In genomic region chr9:89021154-89021803, GRCh38 we compare ENCODE assay signal across 11 cellular contexts. TPM values are rescaled to one million over a fixed set of nuclear protein-coding genes. Genes with fewer than 3 reads are reported as not detected.
DNase-seq lines count a peak whose midpoint lies in the region; ATAC-seq, FAIRE-seq and TF ChIP-seq lines count a peak whose summit lies in the region.
"Had no signal": no experiment of that assay in that cellular context is flagged by ENCODE, and none has a peak within 500 bp of the region (broad histone marks: within the 10 kb centered on the region; RNA-seq: fewer than 3 reads in every experiment).

No MANE protein-coding gene starts in this region.

- H3K27me3 Mint-ChIP-seq in activated CD8-positive, alpha-beta memory T cell treated with anti-CD3 and anti-CD28 coated beads, Interleukin-2, amount 10 ng/mL, durations not matched to agents 7 days and 5 days = peaks cover 9% of the 10 kb centered on the region

- H4K20me1 ChIP-seq in K562 (replicated peaks; ENCODE audit: control insufficient read depth, insufficient read depth, low read length) = no peaks in the 10 kb centered on the region
- no peaks in the 10 kb centered on the region for H4K20me1 ChIP-seq in hepatocyte (ENCODE audit: insufficient read depth, poor library complexity, severe bottlenecking)

- no peaks in the 10 kb centered on the region for H3K9me2 ChIP-seq in hepatocyte (replicated peaks; ENCODE audit: insufficient read depth)

- H3K4me3 Mint-ChIP-seq in activated CD8-positive, alpha-beta memory T cell treated with anti-CD3 and anti-CD28 coated beads, Interleukin-2, amount 10 ng/mL, durations not matched to agents 7 days and 5 days = no peak overlapping the region
- H3K4me3 Mint-ChIP-seq: naive thymus-derived CD8-positive, alpha-beta T cell had no signal

- CTCF ChIA-PET in K562 (lab: Yijun Ruan, JAX; ENCODE audit: low intra/inter-chr PET ratio) = no interaction called here
- CTCF ChIA-PET in activated CD8-positive, alpha-beta memory T cell treated with anti-CD3 and anti-CD28 coated beads, Interleukin-2, amount 10 ng/mL, durations not matched to agents 7 days and 5 days (lab: Charles Lee) = no interaction called here

- H3K27ac ChIP-seq in K562 (ENCODE audit: extremely low read depth, low read depth, low read length) (no peak overlapping the region), hepatocyte (peak overlapping the region; percentile 79), suprapubic skin (peak overlapping the region; percentile 87)

- no peak overlapping the region for H3K9ac ChIP-seq in K562 (ENCODE audit: insufficient read depth in 1 of 2, low read depth in 2 of 2, low read length in 2 of 2)

- no peaks in the 10 kb centered on the region for H3K27me3 ChIP-seq in K562 (ENCODE audit: control insufficient read depth in 2 of 2, insufficient read depth in 2 of 2, low read length in 2 of 2)
- H3K27me3 ChIP-seq in hepatocyte = no peaks in the 10 kb centered on the region
- H3K27me3 ChIP-seq in suprapubic skin = no peaks in the 10 kb centered on the region

- TF ChIP-seq RAD21 in K562 (CRISPR knock-in tag; conservative IDR thresholded peaks at IDR 0.05 in 1 of 2, IDR thresholded peaks at IDR 0.05 in 1 of 2) = no peak

- H3K9me3 ChIP-seq in K562 (replicated peaks; ENCODE audit: control insufficient read depth, insufficient read depth, low read depth, low read length) (no peaks in the 10 kb centered on the region), hepatocyte (ENCODE audit: low read depth) (no peaks in the 10 kb centered on the region), suprapubic skin (no peaks in the 10 kb centered on the region)

- H3K36me3 Mint-ChIP-seq in activated CD8-positive, alpha-beta memory T cell treated with anti-CD3 and anti-CD28 coated beads, Interleukin-2, amount 10 ng/mL, durations not matched to agents 7 days and 5 days = no peaks in the 10 kb centered on the region

- 17% methylated on average over 7 of the region's 8 CpGs for WGBS in K562 (ENCODE audit: insufficient coverage, low coverage, missing lambda C conversion rate)
- WGBS in hepatocyte (ENCODE audit: low lambda C conversion rate, missing lambda C conversion rate) = 92% methylated on average over 8 of the region's 8 CpGs
- 79% methylated on average over 8 of the region's 8 CpGs for WGBS in suprapubic skin

- ATAC-seq in K562 (no peak), GM21360 (IDR thresholded peaks at IDR 0.05; ENCODE audit: unreplicated experiment) (no peak), HG02852 (IDR thresholded peaks at IDR 0.05; ENCODE audit: unreplicated experiment) (no peak)
- no peak for ATAC-seq in activated CD8-positive, alpha-beta memory T cell treated with anti-CD3 and anti-CD28 coated beads, Interleukin-2, amount 10 ng/mL, durations not matched to agents 7 days and 5 days
- ATAC-seq: naive thymus-derived CD8-positive, alpha-beta T cell had no signal

- no peaks in the 10 kb centered on the region for H3K9me3 Mint-ChIP-seq in activated CD8-positive, alpha-beta memory T cell treated with anti-CD3 and anti-CD28 coated beads, Interleukin-2, amount 10 ng/mL, durations not matched to agents 7 days and 5 days (ENCODE audit: low read depth)

- TF ChIP-seq POLR2A in K562 (conservative IDR thresholded peaks at IDR 0.05) (no peak), suprapubic skin (IDR thresholded peaks at IDR 0.05) (no peak)

- intact Hi-C loops in K562 (cut with micrococcal nuclease) = no loop called here

- no peaks in the 10 kb centered on the region for H3K4me1 Mint-ChIP-seq in activated CD8-positive, alpha-beta memory T cell treated with anti-CD3 and anti-CD28 coated beads, Interleukin-2, amount 10 ng/mL, durations not matched to agents 7 days and 5 days

- DNase-seq in HK-2 (ENCODE audit: unreplicated experiment) = peak; percentile 64
- DNase-seq in K562 (ENCODE audit: extremely low read depth in 1 of 4, low spot score in 3 of 4) = peak in 1 of 4 experiments; percentile 9
- DNase-seq in hepatocyte (ENCODE audit: low spot score) = peak; percentile 58
- DNase-seq in suprapubic skin (ENCODE audit: low spot score in 2 of 2) = peak in 1 of 2 donors; percentile 75
- no peak for DNase-seq in activated CD8-positive, alpha-beta memory T cell treated with anti-CD3 and anti-CD28 coated beads, Interleukin-2, amount 10 ng/mL, durations not matched to agents 7 days and 5 days
- no peak for DNase-seq in GM13977 (ENCODE audit: low spot score)
- DNase-seq: naive thymus-derived CD8-positive, alpha-beta T cell; NCI-H1436 treated with DMSO at 0.1 percent for 48 hours; stimulated activated CD8-positive, alpha-beta memory T cell treated with anti-CD3 and anti-CD28 coated beads, Interleukin-4, amount 100 ng/mL, for 48 hours had no signal

- H3K4me2 ChIP-seq in K562 (ENCODE audit: insufficient read depth, low read length) (no peak overlapping the region), hepatocyte (no peak overlapping the region)

- no peak for TF ChIP-seq CTCF in K562 (IDR thresholded peaks at IDR 0.05 in 2 of 3, conservative IDR thresholded peaks at IDR 0.05 in 1 of 3; ENCODE audit: insufficient read depth in 2 of 3, low read depth in 1 of 3, low read length in 3 of 3)
- no peak for TF ChIP-seq CTCF in hepatocyte (IDR thresholded peaks at IDR 0.05; ENCODE audit: poor library complexity)
- TF ChIP-seq CTCF in suprapubic skin (IDR thresholded peaks at IDR 0.05) = no peak
- no peak for TF ChIP-seq CTCF in GM13977 (IDR thresholded peaks at IDR 0.05; ENCODE audit: extremely low read depth, insufficient read depth, missing control alignments)

- POLR2A ChIA-PET in K562 (lab: Yijun Ruan, JAX) = interaction anchor here (0.6 kb wide), 1 partner anchor 12 kb away, joined by 3 read pairs; no protein-coding TSS in a partner anchor

- H3K4me3 ChIP-seq in K562 (no peak overlapping the region), hepatocyte (no peak overlapping the region), suprapubic skin (no peak overlapping the region)

- no peaks in the 10 kb centered on the region for H3K4me1 ChIP-seq in K562 (replicated peaks in 1 of 2; ENCODE audit: control insufficient read depth in 2 of 2, insufficient read depth in 2 of 2, low read length in 2 of 2)
- H3K4me1 ChIP-seq in hepatocyte (ENCODE audit: insufficient read depth) = peaks cover 25% of the 10 kb centered on the region
- H3K4me1 ChIP-seq in suprapubic skin = peaks cover 36% of the 10 kb centered on the region

- FAIRE-seq in K562 (lab: Jason Lieb, UNC) = no peak

- H3K79me2 ChIP-seq in K562 (ENCODE audit: control insufficient read depth, insufficient read depth, low read length) (no peaks in the 10 kb centered on the region), hepatocyte (no peaks in the 10 kb centered on the region)

- no peak overlapping the region for H2AFZ ChIP-seq in K562 (ENCODE audit: low read depth, low read length)
- no peak overlapping the region for H2AFZ ChIP-seq in hepatocyte

- BruUV-seq in K562 (replicated peaks; lab: Mats Ljungman, UMichigan) = no TSS peak

- TF ChIP-seq EP300 in K562 (IDR thresholded peaks at IDR 0.05; ENCODE audit: low read length) (no peak), suprapubic skin (IDR thresholded peaks at IDR 0.05) (no peak)

- H3K27ac Mint-ChIP-seq in activated CD8-positive, alpha-beta memory T cell treated with anti-CD3 and anti-CD28 coated beads, Interleukin-2, amount 10 ng/mL, durations not matched to agents 7 days and 5 days = no peak overlapping the region
- H3K27ac Mint-ChIP-seq: naive thymus-derived CD8-positive, alpha-beta T cell had no signal

- H3K36me3 ChIP-seq in K562 (ENCODE audit: control insufficient read depth, insufficient read depth, low read length) = no peaks in the 10 kb centered on the region
- no peaks in the 10 kb centered on the region for H3K36me3 ChIP-seq in hepatocyte (replicated peaks; ENCODE audit: insufficient read depth, low read depth)
- no peaks in the 10 kb centered on the region for H3K36me3 ChIP-seq in suprapubic skin

- in situ Hi-C loops in K562 (cut with MboI) = loop anchor here (25.0 kb wide), 1 partner anchor 1059 kb away; the partner anchor contains the start of gene CDK20
- in situ Hi-C loops in GM13977 (cut with MboI; ENCODE audit: low pct_unique_long_range_greater_than_20kb, low sequenced_read_pairs, unreplicated experiment) = no loop called here

- H3K9me1 ChIP-seq in K562 (ENCODE audit: control insufficient read depth, insufficient read depth, low read length) = no peaks in the 10 kb centered on the region

TF ChIP-seq in K562, 482 proteins besides CTCF, POLR2A, EP300 and RAD21 (continues in another document):
- TF ChIP-seq WHSC1 (IDR thresholded peaks at IDR 0.05; ENCODE audit: low read length) = no peak
- TF ChIP-seq TCF15 (CRISPR knock-in tag; IDR thresholded peaks at IDR 0.05) = no peak
- TF ChIP-seq MAFG (tag; conservative IDR thresholded peaks at IDR 0.05) = peak; percentile 75

RNA-seq across cellular contexts. Expression of gene S1PR3, which starts 30.0 kb away (rescaled TPM):
- total RNA-seq in K562 (2011; cell fraction: chromatin; rRNA removed; ENCODE audit: low replicate concordance) = 2.3 and 3.4 TPM in 2 replicates
- total RNA-seq in K562 (2011; cell fraction: nucleolus; rRNA removed) = 1.6 and 3.8 TPM in 2 replicates
- total RNA-seq in K562 (2011; cell fraction: nucleoplasm; rRNA removed) = 2.1 and 3.8 TPM in 2 replicates
- total RNA-seq in K562 (2014; rRNA removed) (0.20 and 0.23 TPM in 2 replicates), K562 (2014; rRNA removed; fragmentation: Illumina TruSeq; extraction: Trizol) (0.22 and 0.26 TPM in 2 replicates), K562 (2015; rRNA removed; fragmentation: Illumina TruSeq; extraction: Trizol) (0.26 and 0.29 TPM in 2 replicates), K562 (2021) (0.31 and 0.33 TPM in 2 replicates), hepatocyte (46.1 and 48.6 TPM in 2 replicates), suprapubic skin (10 to 100 TPM in 1 of 4 donors, 1 to 10 TPM in 3; 4.3 to 13.5 (median 5.6) TPM)
- polyA plus RNA-seq in K562 (2011; rRNA removed) (0.38 and 2.0 TPM in 2 replicates), K562 (2014; fragmentation: Illumina TruSeq; extraction: Trizol) (0.31 and 0.43 TPM in 2 replicates), K562 (2014; fragmentation: Nextera tagmentation; extraction: Ambion mirVana) (under 1 TPM; 0.03 to 0.07 TPM), K562 (2014; rRNA removed) (0.36 and 0.85 TPM in 2 replicates), hepatocyte (13.2 and 21.4 TPM in 2 replicates)
- 0.44 and 2.0 TPM in 2 replicates for polyA plus RNA-seq in K562 (2011; cell fraction: cytosol; rRNA removed)
- 0.41 and 2.3 TPM in 2 replicates for polyA plus RNA-seq in K562 (2011; cell fraction: nucleus; rRNA removed)
- 0.37 and 0.39 TPM in 2 replicates for polyA plus RNA-seq in K562 (2012)
- polyA minus RNA-seq in K562 (2011; rRNA and poly(A)+ RNA removed) = 0.33 and 3.3 TPM in 2 replicates
- 1.4 TPM in 1 of 2 replicates, not detected in the other for polyA minus RNA-seq in K562 (2011; cell fraction: cytosol; rRNA and poly(A)+ RNA removed)
- polyA minus RNA-seq in K562 (2011; cell fraction: nucleus; rRNA and poly(A)+ RNA removed) = 0.22 and 1.9 TPM in 2 replicates
- total RNA-seq in activated CD8-positive, alpha-beta memory T cell treated with anti-CD3 and anti-CD28 coated beads, Interleukin-2, amount 10 ng/mL, durations not matched to agents 7 days and 5 days = under 1 TPM; 0.05 to 0.06 TPM
- total RNA-seq: naive thymus-derived CD8-positive, alpha-beta T cell had no signal
- polyA plus RNA-seq: naive thymus-derived CD8-positive, alpha-beta T cell had no signal

Comparison
In these comparisons a context has a peak if more than half of its experiments do, and no peak if none do; other contexts are left out.
1. DNase-seq: peak in HK-2 (single experiment) and hepatocyte (single experiment); none in activated CD8-positive, alpha-beta memory T cell treated with anti-CD3 and anti-CD28 coated beads, Interleukin-2, amount 10 ng/mL, durations not matched to agents 7 days and 5 days (single experiment) and GM13977 (single experiment).